In the genomic region with DNA sequence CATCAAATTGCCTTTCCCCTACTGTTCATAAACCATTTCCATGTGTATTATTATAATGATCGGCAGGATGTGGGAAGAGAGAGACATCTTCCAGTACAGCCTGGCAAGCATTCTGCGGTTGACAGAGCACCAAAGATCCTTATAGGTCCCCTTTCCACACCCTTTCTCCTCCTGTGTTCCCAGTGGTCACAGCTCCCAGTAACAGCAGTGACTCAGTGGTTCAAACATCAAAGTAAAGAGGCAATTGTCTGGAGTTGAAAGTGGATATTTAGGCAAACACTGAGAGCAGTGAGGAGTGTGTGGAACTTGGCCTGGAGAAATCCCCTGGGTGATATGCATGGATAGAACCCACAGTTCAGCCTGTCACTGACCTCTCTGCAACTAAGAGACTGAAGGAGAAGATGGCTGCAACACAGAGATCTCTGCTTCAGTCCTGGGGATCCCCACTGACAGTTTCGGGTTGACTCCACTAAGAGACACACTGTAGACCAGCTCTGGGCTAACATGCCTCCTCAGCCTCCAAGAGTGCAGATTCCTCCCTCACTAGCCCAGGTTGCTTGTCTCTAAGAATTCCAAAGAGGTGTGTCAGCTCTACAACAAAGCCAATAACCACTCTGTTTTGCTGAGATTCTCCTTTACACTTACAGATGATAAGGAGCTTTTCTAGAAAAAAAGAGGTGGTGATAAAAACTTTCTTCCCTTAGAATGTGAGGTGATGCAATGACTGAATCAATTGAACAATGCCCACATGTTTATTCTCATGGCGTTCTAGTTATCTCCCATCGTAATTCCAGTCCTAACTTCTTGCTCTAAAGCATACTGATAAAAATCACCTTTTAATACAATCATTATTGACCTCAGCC, we compare ENCODE assay signal across 8 cellular contexts.
DNase-seq lines count a peak whose midpoint lies in the region; ATAC-seq and TF ChIP-seq lines count a peak whose summit lies in the region.

No MANE protein-coding gene starts in this region.

- H3K27ac ChIP-seq in left ventricle myocardium inferior (replicated peaks) = no peak overlapping the region

- no peaks in the 10 kb centered on the region for H3K9me3 ChIP-seq in left ventricle myocardium inferior (replicated peaks)

- peaks cover 56% of the 10 kb centered on the region for H3K4me1 Mint-ChIP-seq in activated T-cell treated with anti-CD3 and anti-CD28 coated beads, Interleukin-2, amount 50 U/mL, for 4 hours (ENCODE audit: low read depth)

- no peaks in the 10 kb centered on the region for H3K27me3 ChIP-seq in left ventricle myocardium inferior (ENCODE audit: low read depth)

- no peaks in the 10 kb centered on the region for H3K36me3 ChIP-seq in left ventricle myocardium inferior

- no peaks in the 10 kb centered on the region for H3K27me3 Mint-ChIP-seq in activated T-cell treated with anti-CD3 and anti-CD28 coated beads, Interleukin-2, amount 50 U/mL, for 4 hours (ENCODE audit: low read depth)

- no peaks in the 10 kb centered on the region for H3K36me3 Mint-ChIP-seq in activated T-cell treated with anti-CD3 and anti-CD28 coated beads, Interleukin-2, amount 50 U/mL, for 4 hours (ENCODE audit: insufficient read depth)

- intact Hi-C loops in left cardiac atrium (cut with DNase I) (no loop called here), left ventricle myocardium inferior (cut with micrococcal nuclease) (no loop called here)

- H3K4me1 ChIP-seq in left ventricle myocardium inferior = peaks cover 14% of the 10 kb centered on the region

- H3K9me3 Mint-ChIP-seq in activated T-cell treated with anti-CD3 and anti-CD28 coated beads, Interleukin-2, amount 50 U/mL, for 4 hours = no peaks in the 10 kb centered on the region

- ATAC-seq in left cardiac atrium = peak; percentile 53 to 87
- peak; percentile 95 for ATAC-seq in HG03039 (IDR thresholded peaks at IDR 0.05; ENCODE audit: unreplicated experiment)
- ATAC-seq in activated T-cell treated with anti-CD3 and anti-CD28 coated beads, Interleukin-2, amount 50 U/mL, for 4 hours = peak; percentile 72 to 77

- no peak for DNase-seq in left cardiac atrium
- DNase-seq in left ventricle myocardium inferior = no peak
- DNase-seq in activated T-cell treated with anti-CD3 and anti-CD28 coated beads, Interleukin-2, amount 50 U/mL, for 4 hours = no peak
- peak; percentile 27 to 35 for DNase-seq in stimulated activated CD4-positive, alpha-beta T cell treated with anti-CD3 and anti-CD28 coated beads, Interleukin-4, amount 100 ng/mL, for 48 hours (ENCODE audit: low read depth in 2 of 2)
- DNase-seq in NAMALWA (ENCODE audit: low spot score) = no peak
- no peak for DNase-seq in HuH-7.5 (ENCODE audit: low spot score)
- DNase-seq in stimulated activated naive CD4-positive, alpha-beta T cell (lab: John Stamatoyannopoulos, UW) = no peak

- no peak overlapping the region for H3K4me3 Mint-ChIP-seq in activated T-cell treated with anti-CD3 and anti-CD28 coated beads, Interleukin-2, amount 50 U/mL, for 4 hours

- H3K4me3 ChIP-seq in left ventricle myocardium inferior = no peak overlapping the region

- no peak for TF ChIP-seq CTCF in left ventricle myocardium inferior (IDR thresholded peaks at IDR 0.05; ENCODE audit: borderline replicate concordance)

Comparison
In these comparisons a context has a peak if more than half of its experiments do, and no peak if none do; other contexts are left out.
1. DNase-seq: peak in stimulated activated CD4-positive, alpha-beta T cell treated with anti-CD3 and anti-CD28 coated beads, Interleukin-4, amount 100 ng/mL, for 48 hours (2 of 2); none in left cardiac atrium (single experiment), left ventricle myocardium inferior (single experiment), activated T-cell treated with anti-CD3 and anti-CD28 coated beads, Interleukin-2, amount 50 U/mL, for 4 hours (single experiment), NAMALWA (single experiment), HuH-7.5 (single experiment) and stimulated activated naive CD4-positive, alpha-beta T cell (0 of 6).
2. Peak in every context shown above with its lines, with median percentiles within 50 percentile points of each other: ATAC-seq.